Comparison of ENCODE assay signal across 8 cellular contexts in genomic region chr2:143110759-143111428, GRCh38. TPM values are rescaled to one million over a fixed set of nuclear protein-coding genes. Genes with fewer than 3 reads are reported as not detected.
DNase-seq lines count a peak whose midpoint lies in the region; ATAC-seq and TF ChIP-seq lines count a peak whose summit lies in the region.

No MANE protein-coding gene starts in this region.

- DNase-seq in ELR (ENCODE audit: low read depth), result peak; percentile 76
- DNase-seq in Jurkat, Clone E6-1 (ENCODE audit: low read depth, low spot score), result peak; percentile 77
- peak; percentile 67 for DNase-seq in RPMI7951 (ENCODE audit: low read depth)
- peak; percentile 36 for DNase-seq in activated T-helper 9 cell treated with anti-CD3 and anti-CD28 coated beads, Interleukin-2, amount 50 U/mL, for 16 hours (ENCODE audit: low read depth)
- DNase-seq in pons (ENCODE audit: low spot score), result peak; percentile 84
- DNase-seq in vagina (ENCODE audit: extremely low spot score in 2 of 2), result no peak

- no peaks in the 10 kb centered on the region for H3K36me3 ChIP-seq in gastroesophageal sphincter
- no peaks in the 10 kb centered on the region for H3K36me3 ChIP-seq in vagina

- H3K9me3 ChIP-seq in gastroesophageal sphincter (no peaks in the 10 kb centered on the region), vagina (no peaks in the 10 kb centered on the region)

- H3K27ac ChIP-seq in gastroesophageal sphincter (no peak overlapping the region), vagina (no peak overlapping the region)

- ATAC-seq in GM21717 (IDR thresholded peaks at IDR 0.05; ENCODE audit: unreplicated experiment) (peak; percentile 89), gastroesophageal sphincter (peak; percentile 39)

- intact Hi-C loops in vagina (cut with DNase I), result loop anchor here (10.0 kb wide), 1 partner anchor 114 kb away; no protein-coding TSS in a partner anchor

- H3K27me3 ChIP-seq in gastroesophageal sphincter (no peaks in the 10 kb centered on the region), vagina (no peaks in the 10 kb centered on the region)

- H3K4me1 ChIP-seq in gastroesophageal sphincter, result no peaks in the 10 kb centered on the region
- no peaks in the 10 kb centered on the region for H3K4me1 ChIP-seq in vagina

- TF ChIP-seq EP300 in gastroesophageal sphincter (IDR thresholded peaks at IDR 0.05), result no peak

- 27 to 28% methylated on average over 6 of the region's 6 CpGs for WGBS in gastroesophageal sphincter (ENCODE audit: low coverage in 1 of 2), 2 donors

- peak; percentile 8 to 54 (median 29) for TF ChIP-seq CTCF in gastroesophageal sphincter (IDR thresholded peaks at IDR 0.05)
- peak; percentile 50 to 66 (median 57) for TF ChIP-seq CTCF in vagina (IDR thresholded peaks at IDR 0.05)

- no peak overlapping the region for H3K4me3 ChIP-seq in Jurkat, Clone E6-1 (ENCODE audit: low read length)
- H3K4me3 ChIP-seq in gastroesophageal sphincter, result no peak overlapping the region
- H3K4me3 ChIP-seq in vagina, result no peak overlapping the region

- TF ChIP-seq POLR2A in gastroesophageal sphincter (IDR thresholded peaks at IDR 0.05) (no peak), vagina (IDR thresholded peaks at IDR 0.05) (no peak)

RNA-seq across cellular contexts. Expression of gene ARHGAP15, which starts 18.3 kb away (rescaled TPM):
- polyA plus RNA-seq in Jurkat, Clone E6-1 (2012; ENCODE audit: insufficient read depth, insufficient read length), result 133 TPM
- 1.9 and 2.8 TPM in 2 replicates for total RNA-seq in RPMI7951 (2014; rRNA removed; shearing (Covaris generic))
- total RNA-seq in gastroesophageal sphincter (1 to 10 TPM; 3.4 to 9.3 (median 6.4) TPM), vagina (9.1 TPM)

Comparison
In these comparisons a context has a peak if more than half of its experiments do, and no peak if none do; other contexts are left out.
1. DNase-seq: peak in ELR (single experiment), Jurkat, Clone E6-1 (single experiment), RPMI7951 (single experiment), activated T-helper 9 cell treated with anti-CD3 and anti-CD28 coated beads, Interleukin-2, amount 50 U/mL, for 16 hours (single experiment) and pons (single experiment); none in vagina (0 of 2).